In genomic region chr11:1473011-1473628, GRCh38 we compare ENCODE assay signal across 1 cellular context.
TF ChIP-seq lines count a peak whose summit lies in the region.

No MANE protein-coding gene starts in this region.

TF ChIP-seq in HepG2, 621 proteins besides CTCF, POLR2A, EP300 and RAD21:
- TF ChIP-seq, protein P1, sequence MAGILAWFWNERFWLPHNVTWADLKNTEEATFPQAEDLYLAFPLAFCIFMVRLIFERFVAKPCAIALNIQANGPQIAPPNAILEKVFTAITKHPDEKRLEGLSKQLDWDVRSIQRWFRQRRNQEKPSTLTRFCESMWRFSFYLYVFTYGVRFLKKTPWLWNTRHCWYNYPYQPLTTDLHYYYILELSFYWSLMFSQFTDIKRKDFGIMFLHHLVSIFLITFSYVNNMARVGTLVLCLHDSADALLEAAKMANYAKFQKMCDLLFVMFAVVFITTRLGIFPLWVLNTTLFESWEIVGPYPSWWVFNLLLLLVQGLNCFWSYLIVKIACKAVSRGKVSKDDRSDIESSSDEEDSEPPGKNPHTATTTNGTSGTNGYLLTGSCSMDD (CRISPR knock-in tag; IDR thresholded peaks at IDR 0.05), result no peak
- TF ChIP-seq, protein P2, sequence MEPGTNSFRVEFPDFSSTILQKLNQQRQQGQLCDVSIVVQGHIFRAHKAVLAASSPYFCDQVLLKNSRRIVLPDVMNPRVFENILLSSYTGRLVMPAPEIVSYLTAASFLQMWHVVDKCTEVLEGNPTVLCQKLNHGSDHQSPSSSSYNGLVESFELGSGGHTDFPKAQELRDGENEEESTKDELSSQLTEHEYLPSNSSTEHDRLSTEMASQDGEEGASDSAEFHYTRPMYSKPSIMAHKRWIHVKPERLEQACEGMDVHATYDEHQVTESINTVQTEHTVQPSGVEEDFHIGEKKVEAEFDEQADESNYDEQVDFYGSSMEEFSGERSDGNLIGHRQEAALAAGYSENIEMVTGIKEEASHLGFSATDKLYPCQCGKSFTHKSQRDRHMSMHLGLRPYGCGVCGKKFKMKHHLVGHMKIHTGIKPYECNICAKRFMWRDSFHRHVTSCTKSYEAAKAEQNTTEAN (CRISPR knock-in tag; conservative IDR thresholded peaks at IDR 0.05), result no peak
- TF ChIP-seq ZBTB34 (CRISPR knock-in tag; IDR thresholded peaks at IDR 0.05) (no peak), KDM6A (CRISPR knock-in tag; IDR thresholded peaks at IDR 0.05; ENCODE audit: low read depth) (no peak), E2F5 (CRISPR knock-in tag; conservative IDR thresholded peaks at IDR 0.05) (no peak), ZFAT (CRISPR knock-in tag; conservative IDR thresholded peaks at IDR 0.05) (no peak), RBFOX2 (IDR thresholded peaks at IDR 0.05; ENCODE audit: low read depth, low read length) (no peak), KLF15 (CRISPR knock-in tag; IDR thresholded peaks at IDR 0.05; ENCODE audit: borderline replicate concordance) (no peak), AKNA (CRISPR knock-in tag; IDR thresholded peaks at IDR 0.05; ENCODE audit: borderline replicate concordance) (no peak), TBX3 (IDR thresholded peaks at IDR 0.05; ENCODE audit: borderline replicate concordance) (no peak), ZZZ3 (CRISPR knock-in tag; IDR thresholded peaks at IDR 0.05; ENCODE audit: borderline replicate concordance) (no peak), ARID5B (CRISPR knock-in tag; IDR thresholded peaks at IDR 0.05) (no peak), POLR2G (IDR thresholded peaks at IDR 0.05; ENCODE audit: low read depth, low read length) (no peak), MAX (IDR thresholded peaks at IDR 0.05) (no peak)
- TF ChIP-seq, protein P3, sequence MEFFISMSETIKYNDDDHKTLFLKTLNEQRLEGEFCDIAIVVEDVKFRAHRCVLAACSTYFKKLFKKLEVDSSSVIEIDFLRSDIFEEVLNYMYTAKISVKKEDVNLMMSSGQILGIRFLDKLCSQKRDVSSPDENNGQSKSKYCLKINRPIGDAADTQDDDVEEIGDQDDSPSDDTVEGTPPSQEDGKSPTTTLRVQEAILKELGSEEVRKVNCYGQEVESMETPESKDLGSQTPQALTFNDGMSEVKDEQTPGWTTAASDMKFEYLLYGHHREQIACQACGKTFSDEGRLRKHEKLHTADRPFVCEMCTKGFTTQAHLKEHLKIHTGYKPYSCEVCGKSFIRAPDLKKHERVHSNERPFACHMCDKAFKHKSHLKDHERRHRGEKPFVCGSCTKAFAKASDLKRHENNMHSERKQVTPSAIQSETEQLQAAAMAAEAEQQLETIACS (CRISPR knock-in tag; IDR thresholded peaks at IDR 0.05), result no peak
TF ChIP-seq in HepG2: peak in this region for 0.
